In genomic region chr12:52050116-52050770, GRCh38 we compare ENCODE assay signal across 8 cellular contexts. TPM values are rescaled to one million over a fixed set of nuclear protein-coding genes. Genes with fewer than 3 reads are reported as not detected.
DNase-seq lines count a peak whose midpoint lies in the region; ATAC-seq and TF ChIP-seq lines count a peak whose summit lies in the region.

No MANE protein-coding gene starts in this region.

- no peak for TF ChIP-seq CTCF in fibroblast of mammary gland (conservative IDR thresholded peaks at IDR 0.05; ENCODE audit: control insufficient read depth, insufficient read depth, low read depth, low read length)
- TF ChIP-seq CTCF in osteoblast (IDR thresholded peaks at IDR 0.05; ENCODE audit: extremely low read depth, low read depth, low read length): no peak

- H3K9me3 ChIP-seq in osteoblast (ENCODE audit: low read depth, low read length): no peaks in the 10 kb centered on the region

- H3K27ac ChIP-seq in osteoblast (ENCODE audit: low read depth, low read length): peak overlapping the region; percentile 95

- DNase-seq in activated naive CD4-positive, alpha-beta T cell (lab: John Stamatoyannopoulos, UW): no peak
- peak; percentile 24 for DNase-seq in SW480 (ENCODE audit: low spot score)
- DNase-seq in fibroblast of mammary gland (ENCODE audit: low read depth): peak; percentile 53
- DNase-seq in osteoblast (ENCODE audit: insufficient read length, low spot score, missing footprints): no peak
- no peak for DNase-seq in midbrain (lab: John Stamatoyannopoulos, UW)
- no peak for DNase-seq in UCSD-AML1 (lab: John Stamatoyannopoulos, UW; ENCODE audit: unreplicated experiment)

- no peak overlapping the region for H2AFZ ChIP-seq in osteoblast (ENCODE audit: low read length)

- H3K79me2 ChIP-seq in osteoblast (ENCODE audit: insufficient read depth, low read length): peaks cover 25% of the 10 kb centered on the region

- peak overlapping the region; percentile 91 for H3K27ac Mint-ChIP-seq in activated naive CD4-positive, alpha-beta T cell treated with anti-CD3 and anti-CD28 coated beads, Interleukin-2, amount 50 U/mL, for 24 hours

- ATAC-seq in HG02759 (IDR thresholded peaks at IDR 0.05; ENCODE audit: unreplicated experiment): no peak

- no peaks in the 10 kb centered on the region for H3K27me3 Mint-ChIP-seq in activated naive CD4-positive, alpha-beta T cell treated with anti-CD3 and anti-CD28 coated beads, Interleukin-2, amount 50 U/mL, for 24 hours

- H3K36me3 Mint-ChIP-seq in activated naive CD4-positive, alpha-beta T cell treated with anti-CD3 and anti-CD28 coated beads, Interleukin-2, amount 50 U/mL, for 24 hours: no peaks in the 10 kb centered on the region

- H3K4me1 ChIP-seq in osteoblast (ENCODE audit: insufficient read depth, low read length): peaks cover 23% of the 10 kb centered on the region

- H3K4me3 ChIP-seq in fibroblast of mammary gland (ENCODE audit: control insufficient read depth, low read depth, low read length) (peak overlapping the region; percentile 58), osteoblast (ENCODE audit: insufficient read depth, low read length) (peak overlapping the region; percentile 75)

- H4K20me1 ChIP-seq in osteoblast (ENCODE audit: insufficient read depth, low read length): peaks cover 8% of the 10 kb centered on the region

- H3K4me1 Mint-ChIP-seq in activated naive CD4-positive, alpha-beta T cell treated with anti-CD3 and anti-CD28 coated beads, Interleukin-2, amount 50 U/mL, for 24 hours: peaks cover 36% of the 10 kb centered on the region

- peak overlapping the region; percentile 97 for H3K4me3 Mint-ChIP-seq in activated naive CD4-positive, alpha-beta T cell treated with anti-CD3 and anti-CD28 coated beads, Interleukin-2, amount 50 U/mL, for 24 hours

- H3K9me3 Mint-ChIP-seq in activated naive CD4-positive, alpha-beta T cell treated with anti-CD3 and anti-CD28 coated beads, Interleukin-2, amount 50 U/mL, for 24 hours: no peaks in the 10 kb centered on the region

- H3K4me2 ChIP-seq in osteoblast (ENCODE audit: insufficient read depth, low read length): peak overlapping the region; percentile 94

- peaks cover 11% of the 10 kb centered on the region for H3K36me3 ChIP-seq in osteoblast (ENCODE audit: insufficient read depth, low read length)

- no peaks in the 10 kb centered on the region for H3K27me3 ChIP-seq in osteoblast (ENCODE audit: insufficient read depth, low read length)

RNA-seq across cellular contexts. Expression of gene NR4A1, which starts 1.0 kb away (rescaled TPM):
- 3.3 and 3.5 TPM in 2 replicates for total RNA-seq in osteoblast

RNA-seq across cellular contexts. Expression of gene ATG101, which starts 19.5 kb away (rescaled TPM):
- 49.5 and 64.4 TPM in 2 replicates for total RNA-seq in osteoblast

RNA-seq across cellular contexts. Expression of gene SMIM41, which starts 29.3 kb away (rescaled TPM):
- total RNA-seq in osteoblast: under 0.01 TPM in 1 of 2 replicates, not detected in the other

RNA-seq across cellular contexts. Expression of gene TAMALIN, which starts 43.5 kb away (rescaled TPM):
- 4.7 and 6.5 TPM in 2 replicates for total RNA-seq in osteoblast

Comparison
In these comparisons a context has a peak if more than half of its experiments do, and no peak if none do; other contexts are left out.
1. DNase-seq: peak in SW480 (single experiment) and fibroblast of mammary gland (single experiment); none in activated naive CD4-positive, alpha-beta T cell (0 of 4), osteoblast (single experiment), midbrain (single experiment) and UCSD-AML1 (single experiment).